Comparison of ENCODE assay signal across 29 cellular contexts in genomic region chr6:136616527-136616926, GRCh38.
"Had no signal": no experiment of that assay in that cellular context is flagged by ENCODE, and none has a peak within 500 bp of the region (broad histone marks: within the 10 kb centered on the region; RNA-seq: fewer than 3 reads in every experiment).

No MANE protein-coding gene starts in this region.

- H3K36me3 Mint-ChIP-seq: neural progenitor cell had no signal

- H3K9me3 ChIP-seq: ovary, psoas muscle, spleen, stomach, thoracic aorta, thyroid gland, tibial nerve, upper lobe of left lung, vagina had no signal

- H3K9me3 Mint-ChIP-seq: natural killer cell; nephron; neural progenitor cell; stimulated activated naive B cell treated with anti-CD40 and anti-IgM and Interleukin-4, amounts not matched to agents 10 μg/mL and 1 μg/mL and 100 μg/mL, for 72 hours; stimulated activated naive CD8-positive, alpha-beta T cell treated with anti-CD3 and anti-CD28 coated beads, Interleukin-15, Interleukin-2, amounts not matched to agents 100 ng/mL and 50 ng/mL, for 24 hours had no signal

- H3K36me3 ChIP-seq: neural progenitor cell, ovary had no signal

- H3K9ac ChIP-seq: neural progenitor cell, parathyroid adenoma had no signal

- H3K27ac ChIP-seq: neural progenitor cell, ovary, parathyroid adenoma, psoas muscle, skin epidermis, spleen, stomach, thoracic aorta, tibial nerve, upper lobe of left lung, vagina had no signal

- H3K4me3 ChIP-seq: neural progenitor cell, ovary, psoas muscle, skin epidermis, smooth muscle cell, spleen, stomach, thoracic aorta, thyroid gland, tibial nerve, upper lobe of left lung, vagina had no signal

- H3K4me2 ChIP-seq: neural progenitor cell, smooth muscle cell had no signal

- H3K4me3 Mint-ChIP-seq: natural killer cell; nephron; neural progenitor cell; stimulated activated naive B cell treated with anti-CD40 and anti-IgM and Interleukin-4, amounts not matched to agents 10 μg/mL and 1 μg/mL and 100 μg/mL, for 72 hours; stimulated activated naive CD8-positive, alpha-beta T cell treated with anti-CD3 and anti-CD28 coated beads, Interleukin-15, Interleukin-2, amounts not matched to agents 100 ng/mL and 50 ng/mL, for 24 hours had no signal

- H3K27me3 ChIP-seq: neural progenitor cell, ovary, spleen, stomach, thyroid gland, tibial nerve, upper lobe of left lung, vagina had no signal

- H2AFZ ChIP-seq: neural progenitor cell, parathyroid adenoma had no signal

- DNase-seq: natural killer cell; occipital lobe; ovary; posterior cingulate gyrus; psoas muscle; right cardiac atrium; spleen; stimulated activated CD4-positive, alpha-beta T cell treated with anti-CD3 and anti-CD28 coated beads, Interleukin-12 subunit alpha, Interleukin-12 subunit beta, amount 100 ng/mL, for 4 hours; stimulated activated CD4-positive, alpha-beta T cell treated with anti-CD3 and anti-CD28 coated beads, Interleukin-1b, Interleukin-23, amount 100 ng/mL, for 48 hours; stimulated activated CD4-positive, alpha-beta T cell treated with anti-CD3 and anti-CD28 coated beads, Interleukin-4, amount 100 ng/mL, for 1 hour; stimulated activated CD4-positive, alpha-beta T cell treated with anti-CD3 and anti-CD28 coated beads, Interleukin-4, amount 100 ng/mL, for 4 hours; stimulated activated CD8-positive, alpha-beta memory T cell treated with anti-CD3 and anti-CD28 coated beads, Interleukin-4, amount 100 ng/mL, for 48 hours; stimulated activated naive B cell treated with anti-CD40 and anti-IgM and Interleukin-4, amounts not matched to agents 10 μg/mL and 1 μg/mL and 100 μg/mL, for 72 hours; stimulated activated naive CD4-positive, alpha-beta T cell treated with Interleukin-2 at 50 U/mL for 16 hours; stomach; thyroid gland; trophoblast cell; upper lobe of left lung had no signal

- H3K4me1 ChIP-seq: parathyroid adenoma, psoas muscle, spleen, tibial nerve, upper lobe of left lung, vagina had no signal

- H3K27ac Mint-ChIP-seq: natural killer cell; nephron; neural progenitor cell; progenitor cell of endocrine pancreas; stimulated activated naive B cell treated with anti-CD40 and anti-IgM and Interleukin-4, amounts not matched to agents 10 μg/mL and 1 μg/mL and 100 μg/mL, for 72 hours; stimulated activated naive CD8-positive, alpha-beta T cell treated with anti-CD3 and anti-CD28 coated beads, Interleukin-15, Interleukin-2, amounts not matched to agents 100 ng/mL and 50 ng/mL, for 24 hours had no signal

- H3K4me1 Mint-ChIP-seq: natural killer cell, nephron, neural progenitor cell had no signal

- ATAC-seq: natural killer cell; psoas muscle; right cardiac atrium; sciatic nerve; stimulated activated naive B cell treated with anti-CD40 and anti-IgM and Interleukin-4, amounts not matched to agents 10 μg/mL and 1 μg/mL and 100 μg/mL, for 72 hours had no signal

- H3K27me3 Mint-ChIP-seq: stimulated activated naive B cell treated with anti-CD40 and anti-IgM and Interleukin-4, amounts not matched to agents 10 μg/mL and 1 μg/mL and 100 μg/mL, for 72 hours; stimulated activated naive CD8-positive, alpha-beta T cell treated with anti-CD3 and anti-CD28 coated beads, Interleukin-15, Interleukin-2, amounts not matched to agents 100 ng/mL and 50 ng/mL, for 24 hours had no signal
